ENCODE assay signal across 1 cellular context in the genomic region with DNA sequence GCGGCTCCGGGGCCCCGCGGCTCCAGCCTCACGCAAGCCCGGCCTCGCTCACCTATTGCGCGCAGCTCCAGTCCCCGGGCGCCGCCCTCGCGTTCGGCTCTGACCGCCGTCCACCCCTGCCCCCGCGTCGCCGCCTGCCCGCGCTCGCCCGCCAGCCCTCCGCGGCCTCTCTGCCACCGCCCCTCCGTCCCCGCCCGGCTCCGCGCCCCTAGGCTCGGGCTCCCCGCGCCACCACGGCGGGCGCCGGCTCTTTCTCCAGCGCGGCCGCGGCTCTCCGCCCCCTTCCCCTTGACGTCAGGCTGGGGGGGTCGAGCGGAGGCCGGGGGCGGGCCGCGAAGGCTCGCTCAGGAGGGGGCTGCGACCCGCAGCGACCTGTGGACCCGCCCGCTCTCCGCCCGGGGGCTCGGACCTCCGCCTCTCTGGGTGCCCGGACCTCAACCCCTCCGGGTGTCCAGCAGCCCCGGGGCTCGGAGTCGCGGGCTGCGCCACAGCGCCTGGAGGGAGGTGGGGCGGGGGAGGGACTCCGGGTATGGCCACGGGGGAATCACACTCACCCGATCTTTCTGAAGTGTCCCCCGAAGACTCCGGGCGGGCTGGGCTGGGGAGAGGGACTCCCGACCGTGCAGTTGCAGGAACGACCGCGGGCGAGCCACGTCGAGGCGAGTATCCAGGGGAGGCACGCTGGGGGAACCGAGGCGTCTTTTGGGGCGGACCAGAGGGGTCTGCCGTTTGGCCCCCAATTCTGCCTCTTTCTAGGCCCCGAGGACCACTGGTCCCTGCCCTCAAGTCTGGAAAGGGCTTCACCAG.
TF ChIP-seq lines count a peak whose summit lies in the region.

A gene with protein sequence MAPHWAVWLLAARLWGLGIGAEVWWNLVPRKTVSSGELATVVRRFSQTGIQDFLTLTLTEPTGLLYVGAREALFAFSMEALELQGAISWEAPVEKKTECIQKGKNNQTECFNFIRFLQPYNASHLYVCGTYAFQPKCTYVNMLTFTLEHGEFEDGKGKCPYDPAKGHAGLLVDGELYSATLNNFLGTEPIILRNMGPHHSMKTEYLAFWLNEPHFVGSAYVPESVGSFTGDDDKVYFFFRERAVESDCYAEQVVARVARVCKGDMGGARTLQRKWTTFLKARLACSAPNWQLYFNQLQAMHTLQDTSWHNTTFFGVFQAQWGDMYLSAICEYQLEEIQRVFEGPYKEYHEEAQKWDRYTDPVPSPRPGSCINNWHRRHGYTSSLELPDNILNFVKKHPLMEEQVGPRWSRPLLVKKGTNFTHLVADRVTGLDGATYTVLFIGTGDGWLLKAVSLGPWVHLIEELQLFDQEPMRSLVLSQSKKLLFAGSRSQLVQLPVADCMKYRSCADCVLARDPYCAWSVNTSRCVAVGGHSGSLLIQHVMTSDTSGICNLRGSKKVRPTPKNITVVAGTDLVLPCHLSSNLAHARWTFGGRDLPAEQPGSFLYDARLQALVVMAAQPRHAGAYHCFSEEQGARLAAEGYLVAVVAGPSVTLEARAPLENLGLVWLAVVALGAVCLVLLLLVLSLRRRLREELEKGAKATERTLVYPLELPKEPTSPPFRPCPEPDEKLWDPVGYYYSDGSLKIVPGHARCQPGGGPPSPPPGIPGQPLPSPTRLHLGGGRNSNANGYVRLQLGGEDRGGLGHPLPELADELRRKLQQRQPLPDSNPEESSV (minus strand): TSS at position 257 of the 807 bp plus-strand sequence. CDS start 2,194 bp downstream, outside the sequence.

TF ChIP-seq in HepG2, 621 proteins besides CTCF, POLR2A, EP300 and RAD21 (continued from another document and continues in another):
- no peak for TF ChIP-seq CBX2 (IDR thresholded peaks at IDR 0.05; ENCODE audit: low read depth, low read length)
- TF ChIP-seq CBX2 (CRISPR knock-in tag; IDR thresholded peaks at IDR 0.05; ENCODE audit: low read depth): no peak
- 0 out of 2 replicates have a peak, but pooled peaks have one; percentile 40 for TF ChIP-seq KAT8 (CRISPR knock-in tag; IDR thresholded peaks at IDR 0.05)
- TF ChIP-seq TCF12 (IDR thresholded peaks at IDR 0.05): no peak
- no peak for TF ChIP-seq TCF12 (CRISPR knock-in tag; IDR thresholded peaks at IDR 0.05)
- TF ChIP-seq, protein P1, sequence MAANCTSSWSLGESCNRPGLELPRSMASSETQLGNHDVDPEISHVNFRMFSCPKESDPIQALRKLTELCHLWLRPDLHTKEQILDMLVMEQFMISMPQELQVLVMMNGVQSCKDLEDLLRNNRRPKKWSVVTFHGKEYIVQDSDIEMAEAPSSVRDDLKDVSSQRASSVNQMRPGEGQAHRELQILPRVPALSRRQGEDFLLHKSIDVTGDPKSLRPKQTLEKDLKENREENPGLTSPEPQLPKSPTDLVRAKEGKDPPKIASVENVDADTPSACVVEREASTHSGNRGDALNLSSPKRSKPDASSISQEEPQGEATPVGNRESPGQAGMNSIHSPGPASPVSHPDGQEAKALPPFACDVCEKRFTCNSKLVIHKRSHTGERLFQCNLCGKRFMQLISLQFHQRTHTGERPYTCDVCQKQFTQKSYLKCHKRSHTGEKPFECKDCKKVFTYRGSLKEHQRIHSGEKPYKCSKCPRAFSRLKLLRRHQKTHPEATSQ (CRISPR knock-in tag; IDR thresholded peaks at IDR 0.05; ENCODE audit: borderline replicate concordance): no peak
- TF ChIP-seq ZNF704 (CRISPR knock-in tag; IDR thresholded peaks at IDR 0.05; ENCODE audit: borderline replicate concordance): no peak
- peak; percentile 15 for TF ChIP-seq HNRNPLL (IDR thresholded peaks at IDR 0.05; ENCODE audit: low read depth, low read length, poor library complexity, severe bottlenecking)
- no peak for TF ChIP-seq TRAFD1 (CRISPR knock-in tag; IDR thresholded peaks at IDR 0.05; ENCODE audit: borderline replicate concordance)
- no peak for TF ChIP-seq DNMT1 (CRISPR knock-in tag; IDR thresholded peaks at IDR 0.05)
- TF ChIP-seq FOXA1 (IDR thresholded peaks at IDR 0.05): no peak
- TF ChIP-seq FOXA1 (CRISPR knock-in tag; IDR thresholded peaks at IDR 0.05): no peak
- no peak for TF ChIP-seq MYNN (CRISPR knock-in tag; IDR thresholded peaks at IDR 0.05; ENCODE audit: low read depth)
- TF ChIP-seq PRMT3 (CRISPR knock-in tag; IDR thresholded peaks at IDR 0.05; ENCODE audit: borderline replicate concordance, low read depth): no peak
- TF ChIP-seq TP53 (CRISPR knock-in tag; conservative IDR thresholded peaks at IDR 0.05): no peak
- TF ChIP-seq SIN3A (IDR thresholded peaks at IDR 0.05; ENCODE audit: borderline replicate concordance, low read depth, low read length): peak; percentile 7; the same call in 1 of the 2 replicates
- TF ChIP-seq KLF12 (CRISPR knock-in tag; IDR thresholded peaks at IDR 0.05; ENCODE audit: borderline replicate concordance): no peak
- TF ChIP-seq ZNF468 (CRISPR knock-in tag; IDR thresholded peaks at IDR 0.05): 0 out of 2 replicates have a peak, but pooled peaks have one; percentile 27
- peak; percentile 59; the same call in 1 of the 2 replicates for TF ChIP-seq SPEN (CRISPR knock-in tag; IDR thresholded peaks at IDR 0.05; ENCODE audit: low read depth)
- TF ChIP-seq, protein P2, sequence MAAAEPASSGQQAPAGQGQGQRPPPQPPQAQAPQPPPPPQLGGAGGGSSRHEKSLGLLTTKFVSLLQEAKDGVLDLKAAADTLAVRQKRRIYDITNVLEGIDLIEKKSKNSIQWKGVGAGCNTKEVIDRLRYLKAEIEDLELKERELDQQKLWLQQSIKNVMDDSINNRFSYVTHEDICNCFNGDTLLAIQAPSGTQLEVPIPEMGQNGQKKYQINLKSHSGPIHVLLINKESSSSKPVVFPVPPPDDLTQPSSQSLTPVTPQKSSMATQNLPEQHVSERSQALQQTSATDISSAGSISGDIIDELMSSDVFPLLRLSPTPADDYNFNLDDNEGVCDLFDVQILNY (CRISPR knock-in tag; conservative IDR thresholded peaks at IDR 0.05): no peak
- no peak for TF ChIP-seq ZNF224 (CRISPR knock-in tag; IDR thresholded peaks at IDR 0.05)
- TF ChIP-seq NR2F1 (CRISPR knock-in tag; IDR thresholded peaks at IDR 0.05): no peak
- TF ChIP-seq HIC2 (CRISPR knock-in tag; IDR thresholded peaks at IDR 0.05; ENCODE audit: low read depth): peak; percentile 18; the same call in 1 of the 2 replicates
- TF ChIP-seq MAF1 (CRISPR knock-in tag; IDR thresholded peaks at IDR 0.05; ENCODE audit: borderline replicate concordance): no peak
- no peak for TF ChIP-seq ZNF761 (CRISPR knock-in tag; conservative IDR thresholded peaks at IDR 0.05)
- no peak for TF ChIP-seq ZNF784 (CRISPR knock-in tag; IDR thresholded peaks at IDR 0.05; ENCODE audit: borderline replicate concordance)
- TF ChIP-seq, protein P3, sequence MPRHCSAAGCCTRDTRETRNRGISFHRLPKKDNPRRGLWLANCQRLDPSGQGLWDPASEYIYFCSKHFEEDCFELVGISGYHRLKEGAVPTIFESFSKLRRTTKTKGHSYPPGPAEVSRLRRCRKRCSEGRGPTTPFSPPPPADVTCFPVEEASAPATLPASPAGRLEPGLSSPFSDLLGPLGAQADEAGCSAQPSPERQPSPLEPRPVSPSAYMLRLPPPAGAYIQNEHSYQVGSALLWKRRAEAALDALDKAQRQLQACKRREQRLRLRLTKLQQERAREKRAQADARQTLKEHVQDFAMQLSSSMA (CRISPR knock-in tag; IDR thresholded peaks at IDR 0.05): no peak
- TF ChIP-seq KDM4B (CRISPR knock-in tag; IDR thresholded peaks at IDR 0.05): no peak
- no peak for TF ChIP-seq TOE1 (CRISPR knock-in tag; IDR thresholded peaks at IDR 0.05)
- no peak; the same call in 1 of the 2 replicates for TF ChIP-seq MXD4 (CRISPR knock-in tag; IDR thresholded peaks at IDR 0.05)
- no peak for TF ChIP-seq HNRNPH1 (optimal IDR thresholded peaks at IDR 0.05; ENCODE audit: low read depth, low read length)
- no peak for TF ChIP-seq KDM1A (CRISPR knock-in tag; IDR thresholded peaks at IDR 0.05)
- TF ChIP-seq ZSCAN12 (CRISPR knock-in tag; IDR thresholded peaks at IDR 0.05): no peak
- no peak for TF ChIP-seq U2AF2 (IDR thresholded peaks at IDR 0.05; ENCODE audit: low read depth, low read length)
- no peak for TF ChIP-seq ZNF780A (CRISPR knock-in tag; IDR thresholded peaks at IDR 0.05)
- peak; percentile 12; the same call in 1 of the 2 replicates for TF ChIP-seq ZNF335 (CRISPR knock-in tag; IDR thresholded peaks at IDR 0.05)
- no peak for TF ChIP-seq PTBP1 (IDR thresholded peaks at IDR 0.05; ENCODE audit: low read depth, low read length, poor library complexity, severe bottlenecking)
- TF ChIP-seq SKI (IDR thresholded peaks at IDR 0.05; ENCODE audit: partially characterized antibody): no peak
- no peak for TF ChIP-seq PCBP1 (IDR thresholded peaks at IDR 0.05; ENCODE audit: borderline replicate concordance, low read depth, low read length)
- peak; percentile 65 for TF ChIP-seq ZFY (CRISPR knock-in tag; IDR thresholded peaks at IDR 0.05)
- no peak for TF ChIP-seq SOX6 (IDR thresholded peaks at IDR 0.05)
- TF ChIP-seq SOX6 (CRISPR knock-in tag; IDR thresholded peaks at IDR 0.05): peak; percentile 47; the same call in 1 of the 2 replicates
- TF ChIP-seq PBX3 (CRISPR knock-in tag; IDR thresholded peaks at IDR 0.05; ENCODE audit: borderline replicate concordance): no peak
- TF ChIP-seq ZNF570 (CRISPR knock-in tag; IDR thresholded peaks at IDR 0.05; ENCODE audit: borderline replicate concordance): no peak
- TF ChIP-seq ZNF75D (CRISPR knock-in tag; IDR thresholded peaks at IDR 0.05; ENCODE audit: borderline replicate concordance): no peak
- TF ChIP-seq ZNF460 (CRISPR knock-in tag; IDR thresholded peaks at IDR 0.05; ENCODE audit: borderline replicate concordance): no peak
- TF ChIP-seq MATR3 (CRISPR knock-in tag; IDR thresholded peaks at IDR 0.05): no peak
- peak; percentile 37; the same call in 1 of the 2 replicates for TF ChIP-seq RBFOX2 (IDR thresholded peaks at IDR 0.05; ENCODE audit: low read depth, low read length)
- TF ChIP-seq LBX2 (CRISPR knock-in tag; IDR thresholded peaks at IDR 0.05; ENCODE audit: borderline replicate concordance): 0 out of 2 replicates have a peak, but pooled peaks have one; percentile 21
